Comparison of ENCODE assay signal across 37 cellular contexts in the genomic region with DNA sequence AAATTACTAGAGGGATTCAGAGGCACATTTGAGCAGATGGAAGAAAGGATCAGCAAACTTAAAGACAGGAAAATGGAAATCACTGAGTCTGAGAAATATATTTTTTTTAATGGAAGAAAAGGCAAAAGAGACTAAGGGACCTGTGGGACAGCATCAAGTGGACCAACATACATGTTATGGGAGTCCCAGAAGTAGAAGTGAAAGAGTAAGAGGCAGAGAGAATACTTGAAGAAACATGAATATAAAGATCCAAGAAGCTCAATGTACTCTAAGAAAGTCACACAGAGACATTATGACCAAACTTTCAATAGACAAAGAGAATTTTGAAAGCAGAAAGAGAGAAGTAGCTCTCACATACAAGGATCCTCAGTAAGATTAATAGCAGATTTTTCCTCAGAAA. TPM values are rescaled to one million over a fixed set of nuclear protein-coding genes. Genes with fewer than 3 reads are reported as not detected.
"Had no signal": no experiment of that assay in that cellular context is flagged by ENCODE, and none has a peak within 500 bp of the region (broad histone marks: within the 10 kb centered on the region; RNA-seq: fewer than 3 reads in every experiment).

No MANE protein-coding gene starts in this region.

- DNase-seq: Karpas-422, Kasumi-1, MG63, MM.1S, MV-4-11, NCI-H1048, NCI-H1092, NCI-H1092 treated with DMSO at 0.1 percent for 48 hours, NCI-H1105, NCI-H1105 treated with DMSO at 0.1 percent for 48 hours, NCI-H1417, NCI-H1417 treated with DMSO at 0.1 percent for 48 hours, NCI-H1436, NCI-H1436 treated with DMSO at 0.1 percent for 48 hours, NCI-H146, NCI-H1694, NCI-H1694 treated with DMSO at 0.1 percent for 48 hours, NCI-H187, NCI-H187 treated with DMSO at 0.1 percent for 48 hours, NCI-H1930, NCI-H2029, NCI-H2029 treated with DMSO at 0.1 percent for 48 hours, NCI-H2081, NCI-H2081 treated with DMSO at 0.1 percent for 48 hours, NCI-H2107, NCI-H2171, NCI-H2171 treated with DMSO at 0.1 percent for 48 hours, NCI-H2227 treated with DMSO at 0.1 percent for 48 hours, NCI-H226, NCI-H345, NCI-H446, NCI-H446 treated with DMSO at 0.1 percent for 48 hours, NCI-H510A, NCI-H510A treated with DMSO at 0.1 percent for 48 hours had no signal

- H3K4me3 ChIP-seq: MG63 had no signal

- H3K36me3 ChIP-seq: MG63 had no signal

RNA-seq across cellular contexts. Expression of a gene that starts 39.5 kb away (rescaled TPM):
- total RNA-seq: LHCN-M2, MCF 10A, NCI-H460 had no signal
